1 cellular context compared by ENCODE assay signal in genomic region chr2:73268831-73269685, GRCh38.
TF ChIP-seq lines count a peak whose summit lies in the region.

No MANE protein-coding gene starts in this region.

TF ChIP-seq in GM12878, 131 proteins besides CTCF, POLR2A, EP300 and RAD21:
- TF ChIP-seq NR2F1 (conservative IDR thresholded peaks at IDR 0.05) (peak; percentile 61), POU2F2 (IDR thresholded peaks at IDR 0.05; ENCODE audit: borderline replicate concordance, low read depth, low read length) (0 out of 3 replicates have a peak, but pooled peaks have one; percentile 13), MTA2 (IDR thresholded peaks at IDR 0.05; ENCODE audit: low read depth) (no peak), FOXM1 (IDR thresholded peaks at IDR 0.05; ENCODE audit: low read depth, low read length) (no peak), JUND (IDR thresholded peaks at IDR 0.05; ENCODE audit: low read depth, low read length) (no peak), GATAD2B (conservative IDR thresholded peaks at IDR 0.05; ENCODE audit: low read depth) (0 out of 2 replicates have a peak, but pooled peaks have one; percentile 35), NR2C1 (IDR thresholded peaks at IDR 0.05) (peak; percentile 37; the same call in 1 of the 2 replicates), IKZF1 (conservative IDR thresholded peaks at IDR 0.05) (peak; percentile 40), ZNF217 (IDR thresholded peaks at IDR 0.05) (no peak), EGR1 (IDR thresholded peaks at IDR 0.05; ENCODE audit: borderline replicate concordance in 1 of 2, low read depth in 2 of 2, low read length in 2 of 2) (peak in 1 of 2 experiments; percentile 61; a peak in 1 of 3 replicates), BHLHE40 (IDR thresholded peaks at IDR 0.05; ENCODE audit: borderline replicate concordance in 1 of 2, low read depth in 2 of 2, low read length in 1 of 2) (peak in 1 of 2 experiments; percentile 73; a peak in 2 of 4 replicates)
- TF ChIP-seq, protein P1, sequence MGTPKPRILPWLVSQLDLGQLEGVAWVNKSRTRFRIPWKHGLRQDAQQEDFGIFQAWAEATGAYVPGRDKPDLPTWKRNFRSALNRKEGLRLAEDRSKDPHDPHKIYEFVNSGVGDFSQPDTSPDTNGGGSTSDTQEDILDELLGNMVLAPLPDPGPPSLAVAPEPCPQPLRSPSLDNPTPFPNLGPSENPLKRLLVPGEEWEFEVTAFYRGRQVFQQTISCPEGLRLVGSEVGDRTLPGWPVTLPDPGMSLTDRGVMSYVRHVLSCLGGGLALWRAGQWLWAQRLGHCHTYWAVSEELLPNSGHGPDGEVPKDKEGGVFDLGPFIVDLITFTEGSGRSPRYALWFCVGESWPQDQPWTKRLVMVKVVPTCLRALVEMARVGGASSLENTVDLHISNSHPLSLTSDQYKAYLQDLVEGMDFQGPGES (IDR thresholded peaks at IDR 0.05), result no peak
